In genomic region chr5:13427859-13428557, GRCh38 we compare ENCODE assay signal across 18 cellular contexts.
DNase-seq lines count a peak whose midpoint lies in the region; ATAC-seq and TF ChIP-seq lines count a peak whose summit lies in the region.
"Had no signal": no experiment of that assay in that cellular context is flagged by ENCODE, and none has a peak within 500 bp of the region (broad histone marks: within the 10 kb centered on the region; RNA-seq: fewer than 3 reads in every experiment).

No MANE protein-coding gene starts in this region.

- DNase-seq in T47D (ENCODE audit: low read depth in 1 of 2, low spot score in 1 of 2) (peak; percentile 8 to 18), MCF 10A (ENCODE audit: unreplicated experiment) (no peak), LNCaP clone FGC (ENCODE audit: low read depth) (peak; percentile 40), Panc1 (ENCODE audit: low read depth, low spot score) (no peak), mesothelial cell of epicardium (ENCODE audit: low spot score in 2 of 2, unreplicated experiment in 2 of 2) (no peak), type B pancreatic cell (ENCODE audit: extremely low spot score, unreplicated experiment) (no peak), upper lobe of right lung (no peak)
- DNase-seq in activated T-cell treated with anti-CD3 and anti-CD28 coated beads, Interleukin-2, amount 50 U/mL, for 1 hour = no peak
- DNase-seq: 8988T; C1 segment of cervical spinal cord; Calu3; CD4-positive, alpha-beta memory T cell; COR-L47; DMS53; DMS79 treated with DMSO at 0.1 percent for 48 hours; GOT3; HFFc6 had no signal

- no peak for TF ChIP-seq CTCF in MCF 10A (IDR thresholded peaks at IDR 0.05; ENCODE audit: unreplicated experiment)
- TF ChIP-seq CTCF in LNCaP clone FGC (IDR thresholded peaks at IDR 0.05; ENCODE audit: control insufficient read depth, extremely low read depth, insufficient read depth) = no peak
- no peak for TF ChIP-seq CTCF in Panc1 (IDR thresholded peaks at IDR 0.05)
- TF ChIP-seq CTCF in mesothelial cell of epicardium (IDR thresholded peaks at IDR 0.05; ENCODE audit: unreplicated experiment) = no peak
- TF ChIP-seq CTCF in type B pancreatic cell (conservative IDR thresholded peaks at IDR 0.05) = no peak
- no peak for TF ChIP-seq CTCF in upper lobe of right lung (IDR thresholded peaks at IDR 0.05)

- H3K36me3 Mint-ChIP-seq in MCF 10A (ENCODE audit: insufficient read depth, unreplicated experiment) = no peaks in the 10 kb centered on the region
- H3K36me3 Mint-ChIP-seq in mesothelial cell of epicardium = no peaks in the 10 kb centered on the region
- H3K36me3 Mint-ChIP-seq in type B pancreatic cell = no peaks in the 10 kb centered on the region
- H3K36me3 Mint-ChIP-seq: CD4-positive, alpha-beta memory T cell had no signal

- no peak overlapping the region for H3K4me3 ChIP-seq in LNCaP clone FGC (ENCODE audit: low read depth, low read length)
- H3K4me3 ChIP-seq in Panc1 (ENCODE audit: low read depth in 2 of 2, low read length in 2 of 2) = no peak overlapping the region
- no peak overlapping the region for H3K4me3 ChIP-seq in upper lobe of right lung
- H3K4me3 ChIP-seq: HAP-1 had no signal

- no peaks in the 10 kb centered on the region for H3K36me3 ChIP-seq in Panc1 (ENCODE audit: control insufficient read depth, insufficient read depth, low read length)
- no peaks in the 10 kb centered on the region for H3K36me3 ChIP-seq in upper lobe of right lung
- H3K36me3 ChIP-seq: HAP-1 had no signal

- H3K4me3 Mint-ChIP-seq in MCF 10A (ENCODE audit: unreplicated experiment) (no peak overlapping the region), mesothelial cell of epicardium (no peak overlapping the region), type B pancreatic cell (no peak overlapping the region)
- H3K4me3 Mint-ChIP-seq: CD4-positive, alpha-beta memory T cell; HFFc6 had no signal

- peak overlapping the region; percentile 3; the same call in 1 of the 2 replicates for H3K27ac ChIP-seq in Panc1 (ENCODE audit: low read length)
- H3K27ac ChIP-seq in upper lobe of right lung = no peak overlapping the region

- intact Hi-C loops in MCF 10A (cut with micrococcal nuclease) (no loop called here), Panc1 (cut with micrococcal nuclease; ENCODE audit: unreplicated experiment) (no loop called here), upper lobe of right lung (cut with DNase I) (no loop called here)

- H3K4me1 Mint-ChIP-seq in MCF 10A (ENCODE audit: insufficient read depth, unreplicated experiment) (no peaks in the 10 kb centered on the region), mesothelial cell of epicardium (peaks cover 9% of the 10 kb centered on the region), type B pancreatic cell (ENCODE audit: unreplicated experiment) (no peaks in the 10 kb centered on the region)
- H3K4me1 Mint-ChIP-seq: CD4-positive, alpha-beta memory T cell had no signal

- peak; percentile 86 for ATAC-seq in Panc1
- no peak for ATAC-seq in upper lobe of right lung

- in situ Hi-C loops in T47D (cut with HindIII; ENCODE audit: low pct_unique_long_range_greater_than_20kb, low sequenced_read_pairs) = no loop called here
- in situ Hi-C loops in Panc1 (cut with HindIII; ENCODE audit: low pct_unique_long_range_greater_than_20kb, low sequenced_read_pairs) = no loop called here

- POLR2A ChIA-PET in MCF 10A (lab: Yijun Ruan, JAX) (no interaction called here), Panc1 (lab: Charles Lee) (no interaction called here)

- no peaks in the 10 kb centered on the region for H3K27me3 ChIP-seq in Panc1 (ENCODE audit: control insufficient read depth, insufficient read depth, low read length)
- H3K27me3 ChIP-seq in upper lobe of right lung = no peaks in the 10 kb centered on the region

- H3K27me3 Mint-ChIP-seq in MCF 10A (ENCODE audit: insufficient read depth, unreplicated experiment) (no peaks in the 10 kb centered on the region), mesothelial cell of epicardium (ENCODE audit: low read depth) (no peaks in the 10 kb centered on the region), type B pancreatic cell (no peaks in the 10 kb centered on the region)
- H3K27me3 Mint-ChIP-seq: CD4-positive, alpha-beta memory T cell had no signal

- H3K9me3 ChIP-seq in Panc1 (ENCODE audit: control insufficient read depth, insufficient read depth, low read depth, low read length) (no peaks in the 10 kb centered on the region), upper lobe of right lung (no peaks in the 10 kb centered on the region)
- H3K9me3 ChIP-seq: HAP-1 had no signal

- H3K27ac Mint-ChIP-seq in MCF 10A (ENCODE audit: low read depth, unreplicated experiment) (no peak overlapping the region), mesothelial cell of epicardium (peak overlapping the region; percentile 4), type B pancreatic cell (no peak overlapping the region)
- H3K27ac Mint-ChIP-seq: CD4-positive, alpha-beta memory T cell; HFFc6 had no signal

- BruUV-seq in MCF 10A (replicated peaks; lab: Mats Ljungman, UMichigan) (no TSS peak), Panc1 (replicated peaks; lab: Mats Ljungman, UMichigan) (no TSS peak)

- CTCF ChIA-PET in MCF 10A (lab: Yijun Ruan, JAX) = interaction anchor here (0.6 kb wide), 1 partner anchor 240 kb away, joined by 5 read pairs; no protein-coding TSS in a partner anchor
- CTCF ChIA-PET in Panc1 (lab: Charles Lee) = no interaction called here

- H3K4me1 ChIP-seq in Panc1 (ENCODE audit: control insufficient read depth, insufficient read depth, low read length) (peaks cover 3% of the 10 kb centered on the region), upper lobe of right lung (no peaks in the 10 kb centered on the region)
- H3K4me1 ChIP-seq: HAP-1 had no signal

- H3K9me3 Mint-ChIP-seq in MCF 10A (ENCODE audit: unreplicated experiment) (no peaks in the 10 kb centered on the region), mesothelial cell of epicardium (peaks cover 3% of the 10 kb centered on the region), type B pancreatic cell (peaks cover 3% of the 10 kb centered on the region)

Comparison
In these comparisons a context has a peak if more than half of its experiments do, and no peak if none do; other contexts are left out.
1. DNase-seq: peak in T47D (2 of 2) and LNCaP clone FGC (single experiment); none in MCF 10A (single experiment), Panc1 (single experiment), mesothelial cell of epicardium (0 of 2), type B pancreatic cell (single experiment), upper lobe of right lung (single experiment) and activated T-cell treated with anti-CD3 and anti-CD28 coated beads, Interleukin-2, amount 50 U/mL, for 1 hour (single experiment).